17 cellular contexts compared by ENCODE assay signal in the genomic region with DNA sequence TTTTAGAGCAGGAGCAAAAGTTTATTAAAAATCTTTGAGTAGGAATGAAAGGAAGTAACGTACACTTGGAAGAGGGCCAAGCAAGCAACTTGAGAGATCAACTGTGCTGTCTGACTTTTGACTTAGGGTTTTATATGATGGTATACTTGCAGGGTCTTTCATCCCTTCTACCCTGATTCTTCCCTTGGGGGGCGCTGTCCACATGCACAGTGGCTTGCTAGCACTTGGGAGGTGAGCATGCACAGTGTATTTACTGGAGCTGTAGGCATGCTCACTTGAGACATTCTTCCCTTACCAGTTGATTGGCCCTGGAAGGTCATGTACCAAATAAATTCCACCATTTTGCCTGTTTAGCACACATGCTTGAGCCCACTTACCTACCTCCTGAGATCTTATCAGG.
A peak's percentile ranks its signal among the peaks of the same experiment; 100 is the strongest.
DNase-seq lines count a peak whose midpoint lies in the region; ATAC-seq and TF ChIP-seq lines count a peak whose summit lies in the region.
"Had no signal": no experiment of that assay in that cellular context is flagged by ENCODE, and none has a peak within 500 bp of the region (broad histone marks: within the 10 kb centered on the region; RNA-seq: fewer than 3 reads in every experiment).

No MANE protein-coding gene starts in this region.

- H3K27me3 ChIP-seq in cardiac muscle cell (no peaks in the 10 kb centered on the region), SJCRH30 (no peaks in the 10 kb centered on the region), foreskin keratinocyte (no peaks in the 10 kb centered on the region)

- no peaks in the 10 kb centered on the region for H3K36me3 ChIP-seq in cardiac muscle cell
- no peaks in the 10 kb centered on the region for H3K36me3 ChIP-seq in SJCRH30

- no peaks in the 10 kb centered on the region for H3K4me1 Mint-ChIP-seq in activated CD4-positive, alpha-beta T cell treated with anti-CD3 and anti-CD28 coated beads, Interleukin-2, amount 10 ng/mL, durations not matched to agents 7 days and 5 days

- no peak overlapping the region for H3K4me3 Mint-ChIP-seq in activated CD4-positive, alpha-beta T cell treated with anti-CD3 and anti-CD28 coated beads, Interleukin-2, amount 10 ng/mL, durations not matched to agents 7 days and 5 days
- H3K4me3 Mint-ChIP-seq: CD8-positive, alpha-beta T cell had no signal

- TF ChIP-seq CTCF in cardiac muscle cell (IDR thresholded peaks at IDR 0.05; ENCODE audit: low read depth, low read length) = no peak
- TF ChIP-seq CTCF in foreskin keratinocyte (conservative IDR thresholded peaks at IDR 0.05) = peak; percentile 20

- H3K9me3 ChIP-seq in cardiac muscle cell (ENCODE audit: low read depth) (no peaks in the 10 kb centered on the region), SJCRH30 (replicated peaks) (no peaks in the 10 kb centered on the region)

- H3K4me1 ChIP-seq in cardiac muscle cell (ENCODE audit: low read depth) (no peaks in the 10 kb centered on the region), SJCRH30 (no peaks in the 10 kb centered on the region), foreskin keratinocyte (no peaks in the 10 kb centered on the region)

- DNase-seq in cardiac muscle cell (ENCODE audit: low read depth in 1 of 2, low spot score in 1 of 2) = peak; percentile 12 to 16
- DNase-seq in Right ventricle myocardium inferior (ENCODE audit: missing footprints) = no peak
- DNase-seq in SJCRH30 = peak; percentile 9 to 29
- no peak for DNase-seq in foreskin keratinocyte
- DNase-seq in stimulated activated CD4-positive, alpha-beta T cell treated with anti-CD3 and anti-CD28 coated beads, Interleukin-2, amount 100 ng/mL, for 24 hours = no peak
- no peak for DNase-seq in NCI-H2171 (lab: John Stamatoyannopoulos, UW)
- no peak for DNase-seq in activated CD4-positive, alpha-beta T cell treated with anti-CD3 and anti-CD28 coated beads, Interleukin-2, amount 10 ng/mL, durations not matched to agents 7 days and 5 days
- DNase-seq: ACHN; CD8-positive, alpha-beta T cell; Karpas-422; NCI-H1436; NCI-H2081 treated with DMSO at 0.1 percent for 48 hours; NCI-H345; NCI-H526 treated with DMSO at 0.1 percent for 48 hours; Right ventricle myocardium superior had no signal

- no peaks in the 10 kb centered on the region for H3K27me3 Mint-ChIP-seq in activated CD4-positive, alpha-beta T cell treated with anti-CD3 and anti-CD28 coated beads, Interleukin-2, amount 10 ng/mL, durations not matched to agents 7 days and 5 days

- H3K36me3 Mint-ChIP-seq in activated CD4-positive, alpha-beta T cell treated with anti-CD3 and anti-CD28 coated beads, Interleukin-2, amount 10 ng/mL, durations not matched to agents 7 days and 5 days (ENCODE audit: low read depth) = no peaks in the 10 kb centered on the region
- H3K36me3 Mint-ChIP-seq: CD8-positive, alpha-beta T cell had no signal

- POLR2A ChIA-PET in activated CD4-positive, alpha-beta T cell treated with anti-CD3 and anti-CD28 coated beads, Interleukin-2, amount 10 ng/mL, durations not matched to agents 7 days and 5 days (lab: Charles Lee) = no interaction called here

- intact Hi-C loops in Right ventricle myocardium inferior (cut with DNase I) = no loop called here

- no peak overlapping the region for H3K27ac Mint-ChIP-seq in activated CD4-positive, alpha-beta T cell treated with anti-CD3 and anti-CD28 coated beads, Interleukin-2, amount 10 ng/mL, durations not matched to agents 7 days and 5 days
- H3K27ac Mint-ChIP-seq: CD8-positive, alpha-beta T cell had no signal

- peaks cover 2% of the 10 kb centered on the region for H3K9me3 Mint-ChIP-seq in activated CD4-positive, alpha-beta T cell treated with anti-CD3 and anti-CD28 coated beads, Interleukin-2, amount 10 ng/mL, durations not matched to agents 7 days and 5 days

- no peak overlapping the region for H3K27ac ChIP-seq in cardiac muscle cell
- H3K27ac ChIP-seq in SJCRH30 = no peak overlapping the region
- H3K27ac ChIP-seq in foreskin keratinocyte = no peak overlapping the region

- ATAC-seq in Right ventricle myocardium inferior = no peak
- ATAC-seq in foreskin keratinocyte = no peak
- ATAC-seq in GM21529 (IDR thresholded peaks at IDR 0.05; ENCODE audit: unreplicated experiment) = no peak
- ATAC-seq: CD8-positive, alpha-beta T cell; Panc1 had no signal

- CTCF ChIA-PET in activated CD4-positive, alpha-beta T cell treated with anti-CD3 and anti-CD28 coated beads, Interleukin-2, amount 10 ng/mL, durations not matched to agents 7 days and 5 days (lab: Charles Lee) = no interaction called here

- H3K4me3 ChIP-seq in cardiac muscle cell (no peak overlapping the region), SJCRH30 (no peak overlapping the region)

Comparison
In these comparisons a context has a peak if more than half of its experiments do, and no peak if none do; other contexts are left out.
1. DNase-seq: peak in cardiac muscle cell (2 of 2) and SJCRH30 (2 of 2); none in Right ventricle myocardium inferior (single experiment), foreskin keratinocyte (0 of 2), stimulated activated CD4-positive, alpha-beta T cell treated with anti-CD3 and anti-CD28 coated beads, Interleukin-2, amount 100 ng/mL, for 24 hours (0 of 2), NCI-H2171 (single experiment) and activated CD4-positive, alpha-beta T cell treated with anti-CD3 and anti-CD28 coated beads, Interleukin-2, amount 10 ng/mL, durations not matched to agents 7 days and 5 days (single experiment).